ENCODE assay signal across 9 cellular contexts in genomic region chr5:141958773-141959172, GRCh38. TPM values are rescaled to one million over a fixed set of nuclear protein-coding genes. Genes with fewer than 3 reads are reported as not detected.
DNase-seq lines count a peak whose midpoint lies in the region; ATAC-seq and TF ChIP-seq lines count a peak whose summit lies in the region.
"Had no signal": no experiment of that assay in that cellular context is flagged by ENCODE, and none has a peak within 500 bp of the region (broad histone marks: within the 10 kb centered on the region; RNA-seq: fewer than 3 reads in every experiment).

No MANE protein-coding gene starts in this region.

- peaks cover 27 to 36% of the 10 kb centered on the region in 2 donors for H3K4me1 Mint-ChIP-seq in effector memory CD8-positive, alpha-beta T cell (ENCODE audit: low read depth in 2 of 2)
- H3K4me1 Mint-ChIP-seq in neural progenitor cell, result peaks cover 32% of the 10 kb centered on the region

- ATAC-seq in effector memory CD8-positive, alpha-beta T cell (replicated peaks), result no peak
- ATAC-seq in GM19463 (IDR thresholded peaks at IDR 0.05; ENCODE audit: unreplicated experiment) (no peak), HG02970 (IDR thresholded peaks at IDR 0.05; ENCODE audit: low FRiP score, unreplicated experiment) (no peak)

- H3K27ac ChIP-seq in neural progenitor cell, result no peak overlapping the region
- H3K27ac ChIP-seq: suprapubic skin had no signal

- H3K36me3 ChIP-seq in neural progenitor cell, result no peaks in the 10 kb centered on the region
- H3K36me3 ChIP-seq: suprapubic skin had no signal

- H3K9ac ChIP-seq in neural progenitor cell, result no peak overlapping the region

- H3K4me1 ChIP-seq in neural progenitor cell, result peaks cover 5% of the 10 kb centered on the region

- no peaks in the 10 kb centered on the region for H3K27me3 Mint-ChIP-seq in effector memory CD8-positive, alpha-beta T cell
- peaks cover 4% of the 10 kb centered on the region for H3K27me3 Mint-ChIP-seq in neural progenitor cell (ENCODE audit: insufficient read depth, low read depth)

- no peak overlapping the region for H3K4me3 ChIP-seq in neural progenitor cell
- H3K4me3 ChIP-seq: suprapubic skin had no signal

- no peak overlapping the region for H3K4me2 ChIP-seq in neural progenitor cell

- H3K27ac Mint-ChIP-seq in effector memory CD8-positive, alpha-beta T cell, result peak overlapping the region; percentile 2 to 49
- peak overlapping the region; percentile 57 for H3K27ac Mint-ChIP-seq in neural progenitor cell

- no peak overlapping the region for H2AFZ ChIP-seq in neural progenitor cell (replicated peaks)

- H3K9me3 ChIP-seq in neural progenitor cell (ENCODE audit: low read depth), result no peaks in the 10 kb centered on the region
- H3K9me3 ChIP-seq: suprapubic skin had no signal

- no peaks in the 10 kb centered on the region for H4K20me1 ChIP-seq in neural progenitor cell (ENCODE audit: low read depth)

- no peaks in the 10 kb centered on the region for H3K79me2 ChIP-seq in neural progenitor cell (ENCODE audit: low read depth)

- in situ Hi-C loops in ACHN (cut with HindIII; ENCODE audit: low pct_ligation_motif_present, low pct_unique_long_range_greater_than_20kb, low sequenced_read_pairs), result no loop called here

- no peak for TF ChIP-seq CTCF in neural progenitor cell (IDR thresholded peaks at IDR 0.05)

- H3K9me3 Mint-ChIP-seq in effector memory CD8-positive, alpha-beta T cell, result no peaks in the 10 kb centered on the region
- H3K9me3 Mint-ChIP-seq in neural progenitor cell, result no peaks in the 10 kb centered on the region

- H3F3A ChIP-seq in neural progenitor cell (ENCODE audit: low read depth), result no peaks in the 10 kb centered on the region

- H3K4me3 Mint-ChIP-seq in effector memory CD8-positive, alpha-beta T cell, result no peak overlapping the region
- no peak overlapping the region for H3K4me3 Mint-ChIP-seq in neural progenitor cell

- DNase-seq in ELR (ENCODE audit: low read depth) (peak; percentile 51), NOMO-1 treated with DMSO at 0.1 percent for 48 hours (lab: John Stamatoyannopoulos, UW; ENCODE audit: unreplicated experiment) (peak; percentile 36), neural progenitor cell (ENCODE audit: low spot score) (no peak), ACHN (no peak)
- no peak for DNase-seq in effector memory CD8-positive, alpha-beta T cell
- DNase-seq: amygdala had no signal

- peaks cover 3% of the 10 kb centered on the region for H3K36me3 Mint-ChIP-seq in effector memory CD8-positive, alpha-beta T cell (ENCODE audit: insufficient read depth)
- H3K36me3 Mint-ChIP-seq in neural progenitor cell, result no peaks in the 10 kb centered on the region

- H3K27me3 ChIP-seq in neural progenitor cell, result no peaks in the 10 kb centered on the region
- H3K27me3 ChIP-seq: suprapubic skin had no signal

RNA-seq across cellular contexts. Expression of gene PCDH12, which starts 0.8 kb away (rescaled TPM):
- total RNA-seq in neural progenitor cell (ENCODE audit: low replicate concordance), result not detected in 2 replicates

RNA-seq across cellular contexts. Expression of gene RNF14, which starts 10.1 kb away (rescaled TPM):
- 21.0 and 41.2 TPM in 2 replicates for total RNA-seq in neural progenitor cell (ENCODE audit: low replicate concordance)

RNA-seq across cellular contexts. Expression of gene DELE1, which starts 35.1 kb away (rescaled TPM):
- total RNA-seq in neural progenitor cell (ENCODE audit: low replicate concordance), result 47.7 and 86.5 TPM in 2 replicates

RNA-seq across cellular contexts. Expression of gene GNPDA1, which starts 54.1 kb away (rescaled TPM):
- total RNA-seq in neural progenitor cell (ENCODE audit: low replicate concordance), result 89.8 and 115 TPM in 2 replicates

Comparison
In these comparisons a context has a peak if more than half of its experiments do, and no peak if none do; other contexts are left out.
1. DNase-seq: peak in ELR (single experiment) and NOMO-1 treated with DMSO at 0.1 percent for 48 hours (single experiment); none in effector memory CD8-positive, alpha-beta T cell (0 of 3), neural progenitor cell (single experiment) and ACHN (single experiment).